ENCODE assay signal across 12 cellular contexts in genomic region chr19:34363930-34364329, GRCh38. TPM values are rescaled to one million over a fixed set of nuclear protein-coding genes. Genes with fewer than 3 reads are reported as not detected.
DNase-seq lines count a peak whose midpoint lies in the region; ATAC-seq and TF ChIP-seq lines count a peak whose summit lies in the region.
"Had no signal": no experiment of that assay in that cellular context is flagged by ENCODE, and none has a peak within 500 bp of the region (broad histone marks: within the 10 kb centered on the region; RNA-seq: fewer than 3 reads in every experiment).

No MANE protein-coding gene starts in this region.

- H3F3A ChIP-seq in Loucy (ENCODE audit: low read depth): 0 out of 2 replicates have a peak, but pooled peaks cover 8% of the 10 kb centered on the region

- peak overlapping the region; percentile 43 for H3K9ac ChIP-seq in Loucy (ENCODE audit: low read depth, low read length, poor library complexity, severe bottlenecking)

- peaks cover 20% of the 10 kb centered on the region; the same call in 1 of the 2 replicates for H3K36me3 ChIP-seq in Loucy (ENCODE audit: insufficient read depth, low read length)
- H3K36me3 ChIP-seq in MG63: peaks cover 34% of the 10 kb centered on the region

- no peak for DNase-seq in activated T-cell treated with anti-CD3 and anti-CD28 coated beads, Interleukin-2, amount 50 U/mL, for 72 hours
- DNase-seq in activated T-cell treated with anti-CD3 and anti-CD28 coated beads for 4 hours (no peak), neural crest cell (ENCODE audit: low read depth, low spot score) (no peak), EL (no peak), MG63 (no peak), posterior cingulate gyrus (no peak)
- no peak for DNase-seq in activated naive CD8-positive, alpha-beta T cell treated with anti-CD3 and anti-CD28 coated beads for 36 hours
- DNase-seq: NCI-H446 treated with DMSO at 0.1 percent for 48 hours had no signal

- H3K4me1 Mint-ChIP-seq in activated T-cell treated with anti-CD3 and anti-CD28 coated beads, Interleukin-2, amount 50 U/mL, for 72 hours (ENCODE audit: low read depth): peaks cover 68% of the 10 kb centered on the region
- H3K4me1 Mint-ChIP-seq in activated naive CD8-positive, alpha-beta T cell treated with anti-CD3 and anti-CD28 coated beads for 36 hours: peaks cover 42% of the 10 kb centered on the region
- H3K4me1 Mint-ChIP-seq in neural crest cell: peaks cover 40% of the 10 kb centered on the region

- peak overlapping the region; percentile 90 for H3K4me2 ChIP-seq in Loucy (ENCODE audit: low read depth, low read length, poor library complexity, severe bottlenecking)

- no peaks in the 10 kb centered on the region for H3K9me2 ChIP-seq in Loucy (replicated peaks; ENCODE audit: low read depth, low read length)

- peak overlapping the region; percentile 96 to 99 for H3K4me3 Mint-ChIP-seq in activated T-cell treated with anti-CD3 and anti-CD28 coated beads, Interleukin-2, amount 50 U/mL, for 72 hours
- H3K4me3 Mint-ChIP-seq in activated naive CD8-positive, alpha-beta T cell treated with anti-CD3 and anti-CD28 coated beads for 36 hours: peak overlapping the region; percentile 86
- peak overlapping the region; percentile 94 for H3K4me3 Mint-ChIP-seq in neural crest cell

- H4K20me1 ChIP-seq in Loucy (ENCODE audit: insufficient read depth, low read length, poor library complexity, severe bottlenecking): peaks cover 36% of the 10 kb centered on the region

- H3K4me1 ChIP-seq in Loucy (ENCODE audit: insufficient read depth, low read length, poor library complexity, severe bottlenecking): peaks cover 44% of the 10 kb centered on the region

- TF ChIP-seq CTCF in Loucy (conservative IDR thresholded peaks at IDR 0.05; ENCODE audit: low read length) (no peak), neural crest cell (conservative IDR thresholded peaks at IDR 0.05) (no peak)

- H2AFZ ChIP-seq in Loucy (ENCODE audit: low read length): no peak overlapping the region

- H3K9me3 Mint-ChIP-seq in activated T-cell treated with anti-CD3 and anti-CD28 coated beads, Interleukin-2, amount 50 U/mL, for 72 hours: no peaks in the 10 kb centered on the region
- no peaks in the 10 kb centered on the region for H3K9me3 Mint-ChIP-seq in activated naive CD8-positive, alpha-beta T cell treated with anti-CD3 and anti-CD28 coated beads for 36 hours
- no peaks in the 10 kb centered on the region for H3K9me3 Mint-ChIP-seq in neural crest cell

- H3K4me3 ChIP-seq in Loucy (ENCODE audit: low read length, poor library complexity, severe bottlenecking) (peak overlapping the region; percentile 98), MG63 (no peak overlapping the region)
- H3K4me3 ChIP-seq: lung had no signal

- peaks cover 39% of the 10 kb centered on the region for H3K79me2 ChIP-seq in Loucy (ENCODE audit: insufficient read depth, low read length)

- H3K27me3 ChIP-seq in Loucy (ENCODE audit: insufficient read depth, low read length, poor library complexity, severe bottlenecking): no peaks in the 10 kb centered on the region
- H3K27me3 ChIP-seq in MG63: no peaks in the 10 kb centered on the region
- H3K27me3 ChIP-seq: neutrophil, suprapubic skin had no signal

- no peak overlapping the region for H3K27ac Mint-ChIP-seq in activated T-cell treated with anti-CD3 and anti-CD28 coated beads, Interleukin-2, amount 50 U/mL, for 72 hours
- no peak overlapping the region for H3K27ac Mint-ChIP-seq in activated naive CD8-positive, alpha-beta T cell treated with anti-CD3 and anti-CD28 coated beads for 36 hours
- no peak overlapping the region for H3K27ac Mint-ChIP-seq in neural crest cell (ENCODE audit: unreplicated experiment)

- ATAC-seq in activated T-cell treated with anti-CD3 and anti-CD28 coated beads, Interleukin-2, amount 50 U/mL, for 72 hours (replicated peaks in 1 of 2): no peak

- peaks cover 5 to 12% of the 10 kb centered on the region in 2 donors for H3K36me3 Mint-ChIP-seq in activated T-cell treated with anti-CD3 and anti-CD28 coated beads, Interleukin-2, amount 50 U/mL, for 72 hours (ENCODE audit: insufficient read depth in 2 of 2)
- H3K36me3 Mint-ChIP-seq in activated naive CD8-positive, alpha-beta T cell treated with anti-CD3 and anti-CD28 coated beads for 36 hours: peaks cover 34% of the 10 kb centered on the region
- peaks cover 2% of the 10 kb centered on the region for H3K36me3 Mint-ChIP-seq in neural crest cell (ENCODE audit: low read depth)

- intact Hi-C loops in posterior cingulate gyrus (cut with DNase I): loop anchor here (10.0 kb wide), 1 partner anchor 61 kb away; the partner anchor contains the start of gene UBA2

- H3K9me3 ChIP-seq in Loucy (ENCODE audit: insufficient read depth, low read depth, low read length) (no peaks in the 10 kb centered on the region), MG63 (no peaks in the 10 kb centered on the region)
- H3K9me3 ChIP-seq: neutrophil, suprapubic skin had no signal

- H3K27me3 Mint-ChIP-seq in activated T-cell treated with anti-CD3 and anti-CD28 coated beads, Interleukin-2, amount 50 U/mL, for 72 hours (ENCODE audit: low read depth): no peaks in the 10 kb centered on the region
- H3K27me3 Mint-ChIP-seq in activated naive CD8-positive, alpha-beta T cell treated with anti-CD3 and anti-CD28 coated beads for 36 hours: no peaks in the 10 kb centered on the region
- peaks cover 7% of the 10 kb centered on the region for H3K27me3 Mint-ChIP-seq in neural crest cell (ENCODE audit: low read depth)

RNA-seq across cellular contexts. Expression of gene GPI, which starts 1.1 kb away (rescaled TPM):
- total RNA-seq in activated T-cell treated with anti-CD3 and anti-CD28 coated beads, Interleukin-2, amount 50 U/mL, for 72 hours: 100 to 1,000 TPM; 240 to 282 TPM
- 100 to 1,000 TPM; 698 to 708 TPM for total RNA-seq in activated naive CD8-positive, alpha-beta T cell treated with anti-CD3 and anti-CD28 coated beads for 36 hours
- 227 and 245 TPM in 2 replicates for total RNA-seq in neural crest cell
- total RNA-seq in MG63 (2014; rRNA removed; shearing (Covaris generic); ENCODE audit: low replicate concordance): 239 and 400 TPM in 2 replicates

RNA-seq across cellular contexts. Expression of gene PDCD2L, which starts 40.3 kb away (rescaled TPM):
- 10 to 100 TPM; 23.2 to 34.4 TPM for total RNA-seq in activated T-cell treated with anti-CD3 and anti-CD28 coated beads, Interleukin-2, amount 50 U/mL, for 72 hours
- total RNA-seq in activated naive CD8-positive, alpha-beta T cell treated with anti-CD3 and anti-CD28 coated beads for 36 hours: 10 to 100 TPM; 42.0 to 43.7 TPM
- 12.9 and 15.1 TPM in 2 replicates for total RNA-seq in neural crest cell
- total RNA-seq in MG63 (2014; rRNA removed; shearing (Covaris generic); ENCODE audit: low replicate concordance): 10.6 and 19.8 TPM in 2 replicates
